ENCODE assay signal across 8 cellular contexts in genomic region chr18:37254256-37254880, GRCh38.
DNase-seq lines count a peak whose midpoint lies in the region; ATAC-seq and TF ChIP-seq lines count a peak whose summit lies in the region.

No MANE protein-coding gene starts in this region.

- intact Hi-C loops in A673 (cut with micrococcal nuclease; ENCODE audit: unreplicated experiment), result no loop called here

- H3K36me3 Mint-ChIP-seq in naive B cell, result peaks cover 0 to 10% of the 10 kb centered on the region in 2 donors

- H3K27ac Mint-ChIP-seq in naive B cell, result no peak overlapping the region

- CTCF ChIA-PET in A673 (lab: Charles Lee), result no interaction called here

- BruUV-seq in A673 (replicated peaks; lab: Mats Ljungman, UMichigan), result no TSS peak

- no peak for TF ChIP-seq CTCF in A673 (conservative IDR thresholded peaks at IDR 0.05; ENCODE audit: low read depth, low read length)

- ATAC-seq in HG03432 (IDR thresholded peaks at IDR 0.05; ENCODE audit: unreplicated experiment), result peak; percentile 14
- ATAC-seq in naive B cell (ENCODE audit: low read depth in 2 of 2), result peak; percentile 11 to 16
- ATAC-seq in GM18873 (IDR thresholded peaks at IDR 0.05; ENCODE audit: low FRiP score, unreplicated experiment), result no peak
- ATAC-seq in HG02938 (IDR thresholded peaks at IDR 0.05; ENCODE audit: unreplicated experiment), result no peak

- DNase-seq in A673 (ENCODE audit: low spot score) (no peak), cerebellar cortex (ENCODE audit: low spot score) (peak; percentile 36), naive B cell (no peak), NCI-H1694 (lab: John Stamatoyannopoulos, UW) (no peak), SHP77 treated with DMSO at 0.1 percent for 48 hours (lab: John Stamatoyannopoulos, UW) (no peak)

- H3K4me3 Mint-ChIP-seq in naive B cell, result peak overlapping the region; percentile 33 to 88 (median 80)

- peaks cover 47% of the 10 kb centered on the region for H3K27me3 ChIP-seq in A673 (replicated peaks; ENCODE audit: insufficient read depth, low read depth, low read length, poor library complexity)

- H3K4me1 ChIP-seq in A673 (ENCODE audit: insufficient read depth, low read length, poor library complexity, severe bottlenecking), result no peaks in the 10 kb centered on the region

- peaks cover 0 to 6% (median 0%) of the 10 kb centered on the region in 7 donors for H3K9me3 Mint-ChIP-seq in naive B cell

- no peaks in the 10 kb centered on the region for H3K9me3 ChIP-seq in A673 (ENCODE audit: low read depth, low read length, poor library complexity, severe bottlenecking)

- no peak overlapping the region for H3K27ac ChIP-seq in A673 (ENCODE audit: low read depth, low read length, poor library complexity, severe bottlenecking)

- H3K4me1 Mint-ChIP-seq in naive B cell, result peaks cover 5 to 9% (median 8%) of the 10 kb centered on the region in 3 donors

- H3K27me3 Mint-ChIP-seq in naive B cell, result peaks cover 54 to 81% (median 75%) of the 10 kb centered on the region in 3 donors

- no peaks in the 10 kb centered on the region for H3K36me3 ChIP-seq in A673 (ENCODE audit: insufficient read depth, low read length, poor library complexity, severe bottlenecking)

- H3K4me3 ChIP-seq in A673 (ENCODE audit: low read depth, low read length, poor library complexity, severe bottlenecking), result peak overlapping the region; percentile 24

- POLR2A ChIA-PET in A673 (lab: Charles Lee; ENCODE audit: low non-redundant PET), result no interaction called here

Comparison
In these comparisons a context has a peak if more than half of its experiments do, and no peak if none do; other contexts are left out.
1. ATAC-seq: peak in HG03432 (single experiment) and naive B cell (2 of 2); none in GM18873 (single experiment) and HG02938 (single experiment).